Comparison of ENCODE assay signal across 39 cellular contexts in genomic region chr2:124571836-124572235, GRCh38.
"Had no signal": no experiment of that assay in that cellular context is flagged by ENCODE, and none has a peak within 500 bp of the region (broad histone marks: within the 10 kb centered on the region; RNA-seq: fewer than 3 reads in every experiment).

No MANE protein-coding gene starts in this region.

- H3K27me3 Mint-ChIP-seq: activated naive CD4-positive, alpha-beta T cell treated with anti-CD3 and anti-CD28 coated beads, Interleukin-2, amount 10 ng/mL, durations not matched to agents 7 days and 5 days; activated naive CD4-positive, alpha-beta T cell treated with anti-CD3 and anti-CD28 coated beads, Interleukin-2, amount 50 U/mL, for 24 hours; activated naive CD8-positive, alpha-beta T cell; activated naive CD8-positive, alpha-beta T cell treated with anti-CD3 and anti-CD28 coated beads for 36 hours; activated naive CD8-positive, alpha-beta T cell treated with anti-CD3 and anti-CD28 coated beads, Interleukin-2, amount 10 ng/mL, durations not matched to agents 7 days and 5 days; activated naive CD8-positive, alpha-beta T cell treated with anti-CD3 and anti-CD28 coated beads, Interleukin-2, amount 50 U/mL, for 24 hours; activated T-cell treated with anti-CD3 and anti-CD28 coated beads, Interleukin-2, amount 50 U/mL, for 24 hours; activated T-helper 17 cell treated with anti-CD3 and anti-CD28 coated beads, Interleukin-2, amount 50 U/mL, for 72 hours; central memory CD8-positive, alpha-beta T cell had no signal

- H3K36me3 Mint-ChIP-seq: activated naive CD4-positive, alpha-beta T cell treated with anti-CD3 and anti-CD28 coated beads, Interleukin-2, amount 10 ng/mL, durations not matched to agents 7 days and 5 days; activated naive CD4-positive, alpha-beta T cell treated with anti-CD3 and anti-CD28 coated beads, Interleukin-2, amount 50 U/mL, for 24 hours; activated naive CD4-positive, alpha-beta T cell treated with anti-CD3 and anti-CD28 coated beads, Interleukin-2, amount 50 U/mL, for 72 hours; activated naive CD8-positive, alpha-beta T cell; activated naive CD8-positive, alpha-beta T cell treated with anti-CD3 and anti-CD28 coated beads for 36 hours; activated naive CD8-positive, alpha-beta T cell treated with anti-CD3 and anti-CD28 coated beads, Interleukin-2, amount 10 ng/mL, durations not matched to agents 7 days and 5 days; brain had no signal

- H3K4me3 ChIP-seq: adrenal gland, ascending aorta, body of pancreas, breast epithelium, cardiac muscle cell had no signal

- H3K9me3 ChIP-seq: adrenal gland, ascending aorta, body of pancreas, breast epithelium had no signal

- DNase-seq: activated effector memory CD4-positive, alpha-beta T cell treated with anti-CD3 and anti-CD28 coated beads, Interleukin-2, amount 50 U/mL, for 16 hours; activated effector memory CD4-positive, alpha-beta T cell treated with Interleukin-2 at 50 U/mL for 16 hours; activated gamma-delta T cell; activated gamma-delta T cell treated with Interleukin-2 at 50 U/mL for 16 hours; activated naive CD4-positive, alpha-beta T cell; activated naive CD4-positive, alpha-beta T cell treated with anti-CD3 and anti-CD28 coated beads for 36 hours; activated naive CD4-positive, alpha-beta T cell treated with anti-CD3 and anti-CD28 coated beads, Interleukin-2, amount 10 ng/mL, durations not matched to agents 7 days and 5 days; activated naive CD4-positive, alpha-beta T cell treated with anti-CD3 and anti-CD28 coated beads, Interleukin-2, amount 50 U/mL, for 16 hours; activated naive CD4-positive, alpha-beta T cell treated with Interleukin-2 at 50 U/mL for 16 hours; activated naive CD8-positive, alpha-beta T cell treated with anti-CD3 and anti-CD28 coated beads for 36 hours; activated naive CD8-positive, alpha-beta T cell treated with anti-CD3 and anti-CD28 coated beads, Interleukin-2, amount 10 ng/mL, durations not matched to agents 7 days and 5 days; activated naive CD8-positive, alpha-beta T cell treated with anti-CD3 and anti-CD28 coated beads, Interleukin-2, amount 50 U/mL, for 24 hours; activated T-cell treated with anti-CD3 and anti-CD28 coated beads, Interleukin-2, amount 50 U/mL, for 24 hours; activated T-cell treated with anti-CD3 and anti-CD28 coated beads, Interleukin-2, amount 50 U/mL, for 4 hours; activated T-cell treated with anti-CD3 and anti-CD28 coated beads, Interleukin-2, amount 50 U/mL, for 48 hours; activated T-cell treated with anti-CD3 and anti-CD28 coated beads, Interleukin-2, amount 50 U/mL, for 72 hours; adrenal gland; amniotic stem cell; amygdala; anterior cingulate cortex; aorta; body of pancreas; brain microvascular endothelial cell; caudate nucleus; central memory CD4-positive, alpha-beta T cell; cerebellar nuclear complex had no signal

- H3K27me3 ChIP-seq: adrenal gland, ascending aorta, body of pancreas, brain microvascular endothelial cell, breast epithelium, cardiac muscle cell had no signal

- H3K36me3 ChIP-seq: adrenal gland, ascending aorta, brain microvascular endothelial cell, breast epithelium, cardiac muscle cell had no signal

- H3K9me3 Mint-ChIP-seq: activated naive CD4-positive, alpha-beta T cell treated with anti-CD3 and anti-CD28 coated beads, Interleukin-2, amount 10 ng/mL, durations not matched to agents 7 days and 5 days; activated T-helper 1 cell treated with anti-CD3 and anti-CD28 coated beads, Interleukin-12 subunit alpha, Interleukin-12 subunit beta, Interleukin-2, Interleukin-4 antibody, amounts not matched to agents 30 ng/mL and 10 ng/mL and 1 ng/mL, durations not matched to agents 14 hours and 24 hours and 36 hours had no signal

- ATAC-seq: activated naive CD4-positive, alpha-beta T cell treated with anti-CD3 and anti-CD28 coated beads, Interleukin-2, amount 50 U/mL, for 72 hours; activated naive CD8-positive, alpha-beta T cell treated with anti-CD3 and anti-CD28 coated beads, Interleukin-2, amount 50 U/mL, for 24 hours; activated T-cell treated with anti-CD3 and anti-CD28 coated beads, Interleukin-2, amount 50 U/mL, for 4 hours; activated T-cell treated with anti-CD3 and anti-CD28 coated beads, Interleukin-2, amount 50 U/mL, for 72 hours; activated T-helper 17 cell treated with anti-CD3 and anti-CD28 coated beads, Interleukin-2, amount 50 U/mL, for 72 hours; body of pancreas had no signal

- FAIRE-seq: astrocyte, bronchial epithelial cell had no signal

- H3K27ac Mint-ChIP-seq: activated naive CD4-positive, alpha-beta T cell treated with anti-CD3 and anti-CD28 coated beads for 36 hours; activated naive CD4-positive, alpha-beta T cell treated with anti-CD3 and anti-CD28 coated beads, Interleukin-2, amount 10 ng/mL, durations not matched to agents 7 days and 5 days; activated naive CD4-positive, alpha-beta T cell treated with anti-CD3 and anti-CD28 coated beads, Interleukin-2, amount 50 U/mL, for 24 hours; activated naive CD4-positive, alpha-beta T cell treated with anti-CD3 and anti-CD28 coated beads, Interleukin-2, amount 50 U/mL, for 72 hours; activated naive CD8-positive, alpha-beta T cell; activated naive CD8-positive, alpha-beta T cell treated with anti-CD3 and anti-CD28 coated beads for 36 hours; activated naive CD8-positive, alpha-beta T cell treated with anti-CD3 and anti-CD28 coated beads, Interleukin-2, amount 10 ng/mL, durations not matched to agents 7 days and 5 days; activated naive CD8-positive, alpha-beta T cell treated with anti-CD3 and anti-CD28 coated beads, Interleukin-2, amount 50 U/mL, for 24 hours; activated T-cell treated with anti-CD3 and anti-CD28 coated beads, Interleukin-2, amount 50 U/mL, for 24 hours; activated T-cell treated with anti-CD3 and anti-CD28 coated beads, Interleukin-2, amount 50 U/mL, for 72 hours; activated T-helper 1 cell treated with anti-CD3 and anti-CD28 coated beads, Interleukin-12 subunit alpha, Interleukin-12 subunit beta, Interleukin-2, Interleukin-4 antibody, amounts not matched to agents 30 ng/mL and 10 ng/mL and 1 ng/mL, durations not matched to agents 14 hours and 24 hours and 36 hours; activated T-helper 17 cell treated with anti-CD3 and anti-CD28 coated beads, Interleukin-2, amount 50 U/mL, for 72 hours; activated T-helper 2 cell treated with anti-CD3 and anti-CD28 coated beads, Interferon-gamma antibody, Interleukin-2, Interleukin-4, amounts not matched to agents 10 μg/mL and 5 μg/mL and 100 μg/mL, durations not matched to agents 14 hours and 24 hours and 36 hours; brain had no signal

- H3K4me1 Mint-ChIP-seq: activated naive CD4-positive, alpha-beta T cell treated with anti-CD3 and anti-CD28 coated beads, Interleukin-2, amount 10 ng/mL, durations not matched to agents 7 days and 5 days; activated naive CD4-positive, alpha-beta T cell treated with anti-CD3 and anti-CD28 coated beads, Interleukin-2, amount 50 U/mL, for 24 hours; activated naive CD8-positive, alpha-beta T cell treated with anti-CD3 and anti-CD28 coated beads for 36 hours; activated naive CD8-positive, alpha-beta T cell treated with anti-CD3 and anti-CD28 coated beads, Interleukin-2, amount 10 ng/mL, durations not matched to agents 7 days and 5 days; activated naive CD8-positive, alpha-beta T cell treated with anti-CD3 and anti-CD28 coated beads, Interleukin-2, amount 50 U/mL, for 24 hours; activated T-helper 17 cell treated with anti-CD3 and anti-CD28 coated beads, Interleukin-2, amount 50 U/mL, for 72 hours; brain; central memory CD8-positive, alpha-beta T cell had no signal

- H3K4me3 Mint-ChIP-seq: activated naive CD4-positive, alpha-beta T cell treated with anti-CD3 and anti-CD28 coated beads for 36 hours; activated naive CD4-positive, alpha-beta T cell treated with anti-CD3 and anti-CD28 coated beads, Interleukin-2, amount 10 ng/mL, durations not matched to agents 7 days and 5 days; activated naive CD4-positive, alpha-beta T cell treated with anti-CD3 and anti-CD28 coated beads, Interleukin-2, amount 50 U/mL, for 24 hours; activated naive CD8-positive, alpha-beta T cell; activated naive CD8-positive, alpha-beta T cell treated with anti-CD3 and anti-CD28 coated beads for 36 hours; activated naive CD8-positive, alpha-beta T cell treated with anti-CD3 and anti-CD28 coated beads, Interleukin-2, amount 10 ng/mL, durations not matched to agents 7 days and 5 days; activated naive CD8-positive, alpha-beta T cell treated with anti-CD3 and anti-CD28 coated beads, Interleukin-2, amount 50 U/mL, for 24 hours; activated T-cell treated with anti-CD3 and anti-CD28 coated beads, Interleukin-2, amount 50 U/mL, for 24 hours; activated T-cell treated with anti-CD3 and anti-CD28 coated beads, Interleukin-2, amount 50 U/mL, for 4 hours; activated T-cell treated with anti-CD3 and anti-CD28 coated beads, Interleukin-2, amount 50 U/mL, for 72 hours; activated T-helper 1 cell treated with anti-CD3 and anti-CD28 coated beads, Interleukin-12 subunit alpha, Interleukin-12 subunit beta, Interleukin-2, Interleukin-4 antibody, amounts not matched to agents 30 ng/mL and 10 ng/mL and 1 ng/mL, durations not matched to agents 14 hours and 24 hours and 36 hours; activated T-helper 17 cell treated with anti-CD3 and anti-CD28 coated beads, Interleukin-2, amount 50 U/mL, for 72 hours; brain; central memory CD8-positive, alpha-beta T cell had no signal

- H3K27ac ChIP-seq: adrenal gland, ascending aorta, body of pancreas, brain microvascular endothelial cell, breast epithelium, cardiac muscle cell had no signal

- H3K4me1 ChIP-seq: adrenal gland, ascending aorta, body of pancreas, breast epithelium had no signal
